1 cellular context compared by ENCODE assay signal in genomic region chr19:39502640-39503417, GRCh38.
TF ChIP-seq lines count a peak whose summit lies in the region.

No MANE protein-coding gene starts in this region.

TF ChIP-seq in HepG2, 621 proteins besides CTCF, POLR2A, EP300 and RAD21 (continued from another document and continues in another):
- TF ChIP-seq ZNF205 (CRISPR knock-in tag; IDR thresholded peaks at IDR 0.05) (peak; percentile 60; the same call in 1 of the 2 replicates), GATAD1 (CRISPR knock-in tag; IDR thresholded peaks at IDR 0.05) (peak; percentile 31; the same call in 1 of the 2 replicates), NFYB (CRISPR knock-in tag; IDR thresholded peaks at IDR 0.05) (peak; percentile 11; the same call in 1 of the 2 replicates), ZNF550 (CRISPR knock-in tag; IDR thresholded peaks at IDR 0.05; ENCODE audit: borderline replicate concordance) (0 out of 2 replicates have a peak, but pooled peaks have one; percentile 30), CBX2 (IDR thresholded peaks at IDR 0.05; ENCODE audit: low read depth, low read length) (no peak), CBX2 (CRISPR knock-in tag; IDR thresholded peaks at IDR 0.05; ENCODE audit: low read depth) (no peak), ZFP90 (CRISPR knock-in tag; IDR thresholded peaks at IDR 0.05; ENCODE audit: borderline replicate concordance) (peak; percentile 87; the same call in 1 of the 2 replicates), NR2F1 (CRISPR knock-in tag; IDR thresholded peaks at IDR 0.05) (no peak), FOXP1 (IDR thresholded peaks at IDR 0.05) (no peak), FOXP1 (CRISPR knock-in tag; IDR thresholded peaks at IDR 0.05) (no peak), ZC3H4 (CRISPR knock-in tag; IDR thresholded peaks at IDR 0.05; ENCODE audit: borderline replicate concordance) (no peak), ZNF850 (CRISPR knock-in tag; conservative IDR thresholded peaks at IDR 0.05) (0 out of 2 replicates have a peak, but pooled peaks have one; percentile 46), NFATC3 (CRISPR knock-in tag; IDR thresholded peaks at IDR 0.05) (0 out of 2 replicates have a peak, but pooled peaks have one; percentile 71), NFIC (IDR thresholded peaks at IDR 0.05; ENCODE audit: low read length) (no peak), SCMH1 (CRISPR knock-in tag; IDR thresholded peaks at IDR 0.05; ENCODE audit: borderline replicate concordance) (no peak), NKX3-1 (CRISPR knock-in tag; IDR thresholded peaks at IDR 0.05) (peak; percentile 99), ZBTB21 (CRISPR knock-in tag; IDR thresholded peaks at IDR 0.05) (no peak), ZBTB43 (CRISPR knock-in tag; conservative IDR thresholded peaks at IDR 0.05) (peak; percentile 98), RFX1 (IDR thresholded peaks at IDR 0.05) (no peak), SOX13 (IDR thresholded peaks at IDR 0.05) (no peak), SOX13 (CRISPR knock-in tag; conservative IDR thresholded peaks at IDR 0.05 in 1 of 2, IDR thresholded peaks at IDR 0.05 in 1 of 2) (no peak), ZFP1 (CRISPR knock-in tag; IDR thresholded peaks at IDR 0.05) (no peak)
- TF ChIP-seq, protein P1, sequence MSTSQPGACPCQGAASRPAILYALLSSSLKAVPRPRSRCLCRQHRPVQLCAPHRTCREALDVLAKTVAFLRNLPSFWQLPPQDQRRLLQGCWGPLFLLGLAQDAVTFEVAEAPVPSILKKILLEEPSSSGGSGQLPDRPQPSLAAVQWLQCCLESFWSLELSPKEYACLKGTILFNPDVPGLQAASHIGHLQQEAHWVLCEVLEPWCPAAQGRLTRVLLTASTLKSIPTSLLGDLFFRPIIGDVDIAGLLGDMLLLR (CRISPR knock-in tag; IDR thresholded peaks at IDR 0.05) = peak; percentile 100
- TF ChIP-seq, protein P2, sequence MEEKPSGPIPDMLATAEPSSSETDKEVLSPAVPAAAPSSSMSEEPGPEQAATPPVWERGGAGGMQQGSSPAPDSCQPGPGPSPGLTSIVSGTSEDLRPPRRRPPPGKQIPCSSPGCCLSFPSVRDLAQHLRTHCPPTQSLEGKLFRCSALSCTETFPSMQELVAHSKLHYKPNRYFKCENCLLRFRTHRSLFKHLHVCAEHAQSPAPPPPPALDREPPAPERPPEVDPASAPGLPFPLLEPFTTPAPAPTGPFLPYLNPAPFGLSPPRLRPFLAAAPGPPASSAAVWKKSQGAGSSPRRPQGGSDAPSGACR (CRISPR knock-in tag; IDR thresholded peaks at IDR 0.05) = no peak
- TF ChIP-seq, protein P3, sequence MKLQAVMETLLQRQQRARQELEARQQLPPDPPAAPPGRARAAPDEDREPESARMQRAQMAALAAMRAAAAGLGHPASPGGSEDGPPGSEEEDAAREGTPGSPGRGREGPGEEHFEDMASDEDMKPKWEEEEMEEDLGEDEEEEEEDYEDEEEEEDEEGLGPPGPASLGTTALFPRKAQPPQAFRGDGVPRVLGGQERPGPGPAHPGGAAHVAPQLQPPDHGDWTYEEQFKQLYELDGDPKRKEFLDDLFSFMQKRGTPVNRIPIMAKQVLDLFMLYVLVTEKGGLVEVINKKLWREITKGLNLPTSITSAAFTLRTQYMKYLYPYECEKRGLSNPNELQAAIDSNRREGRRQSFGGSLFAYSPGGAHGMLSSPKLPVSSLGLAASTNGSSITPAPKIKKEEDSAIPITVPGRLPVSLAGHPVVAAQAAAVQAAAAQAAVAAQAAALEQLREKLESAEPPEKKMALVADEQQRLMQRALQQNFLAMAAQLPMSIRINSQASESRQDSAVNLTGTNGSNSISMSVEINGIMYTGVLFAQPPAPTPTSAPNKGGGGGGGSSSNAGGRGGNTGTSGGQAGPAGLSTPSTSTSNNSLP (IDR thresholded peaks at IDR 0.05; ENCODE audit: low read depth, low read length) = no peak
- TF ChIP-seq, protein P4, sequence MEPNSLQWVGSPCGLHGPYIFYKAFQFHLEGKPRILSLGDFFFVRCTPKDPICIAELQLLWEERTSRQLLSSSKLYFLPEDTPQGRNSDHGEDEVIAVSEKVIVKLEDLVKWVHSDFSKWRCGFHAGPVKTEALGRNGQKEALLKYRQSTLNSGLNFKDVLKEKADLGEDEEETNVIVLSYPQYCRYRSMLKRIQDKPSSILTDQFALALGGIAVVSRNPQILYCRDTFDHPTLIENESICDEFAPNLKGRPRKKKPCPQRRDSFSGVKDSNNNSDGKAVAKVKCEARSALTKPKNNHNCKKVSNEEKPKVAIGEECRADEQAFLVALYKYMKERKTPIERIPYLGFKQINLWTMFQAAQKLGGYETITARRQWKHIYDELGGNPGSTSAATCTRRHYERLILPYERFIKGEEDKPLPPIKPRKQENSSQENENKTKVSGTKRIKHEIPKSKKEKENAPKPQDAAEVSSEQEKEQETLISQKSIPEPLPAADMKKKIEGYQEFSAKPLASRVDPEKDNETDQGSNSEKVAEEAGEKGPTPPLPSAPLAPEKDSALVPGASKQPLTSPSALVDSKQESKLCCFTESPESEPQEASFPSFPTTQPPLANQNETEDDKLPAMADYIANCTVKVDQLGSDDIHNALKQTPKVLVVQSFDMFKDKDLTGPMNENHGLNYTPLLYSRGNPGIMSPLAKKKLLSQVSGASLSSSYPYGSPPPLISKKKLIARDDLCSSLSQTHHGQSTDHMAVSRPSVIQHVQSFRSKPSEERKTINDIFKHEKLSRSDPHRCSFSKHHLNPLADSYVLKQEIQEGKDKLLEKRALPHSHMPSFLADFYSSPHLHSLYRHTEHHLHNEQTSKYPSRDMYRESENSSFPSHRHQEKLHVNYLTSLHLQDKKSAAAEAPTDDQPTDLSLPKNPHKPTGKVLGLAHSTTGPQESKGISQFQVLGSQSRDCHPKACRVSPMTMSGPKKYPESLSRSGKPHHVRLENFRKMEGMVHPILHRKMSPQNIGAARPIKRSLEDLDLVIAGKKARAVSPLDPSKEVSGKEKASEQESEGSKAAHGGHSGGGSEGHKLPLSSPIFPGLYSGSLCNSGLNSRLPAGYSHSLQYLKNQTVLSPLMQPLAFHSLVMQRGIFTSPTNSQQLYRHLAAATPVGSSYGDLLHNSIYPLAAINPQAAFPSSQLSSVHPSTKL (CRISPR knock-in tag; IDR thresholded peaks at IDR 0.05) = peak; percentile 36
- TF ChIP-seq, protein P5, sequence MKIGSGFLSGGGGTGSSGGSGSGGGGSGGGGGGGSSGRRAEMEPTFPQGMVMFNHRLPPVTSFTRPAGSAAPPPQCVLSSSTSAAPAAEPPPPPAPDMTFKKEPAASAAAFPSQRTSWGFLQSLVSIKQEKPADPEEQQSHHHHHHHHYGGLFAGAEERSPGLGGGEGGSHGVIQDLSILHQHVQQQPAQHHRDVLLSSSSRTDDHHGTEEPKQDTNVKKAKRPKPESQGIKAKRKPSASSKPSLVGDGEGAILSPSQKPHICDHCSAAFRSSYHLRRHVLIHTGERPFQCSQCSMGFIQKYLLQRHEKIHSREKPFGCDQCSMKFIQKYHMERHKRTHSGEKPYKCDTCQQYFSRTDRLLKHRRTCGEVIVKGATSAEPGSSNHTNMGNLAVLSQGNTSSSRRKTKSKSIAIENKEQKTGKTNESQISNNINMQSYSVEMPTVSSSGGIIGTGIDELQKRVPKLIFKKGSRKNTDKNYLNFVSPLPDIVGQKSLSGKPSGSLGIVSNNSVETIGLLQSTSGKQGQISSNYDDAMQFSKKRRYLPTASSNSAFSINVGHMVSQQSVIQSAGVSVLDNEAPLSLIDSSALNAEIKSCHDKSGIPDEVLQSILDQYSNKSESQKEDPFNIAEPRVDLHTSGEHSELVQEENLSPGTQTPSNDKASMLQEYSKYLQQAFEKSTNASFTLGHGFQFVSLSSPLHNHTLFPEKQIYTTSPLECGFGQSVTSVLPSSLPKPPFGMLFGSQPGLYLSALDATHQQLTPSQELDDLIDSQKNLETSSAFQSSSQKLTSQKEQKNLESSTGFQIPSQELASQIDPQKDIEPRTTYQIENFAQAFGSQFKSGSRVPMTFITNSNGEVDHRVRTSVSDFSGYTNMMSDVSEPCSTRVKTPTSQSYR (CRISPR knock-in tag; IDR thresholded peaks at IDR 0.05; ENCODE audit: borderline replicate concordance) = peak; percentile 67
- TF ChIP-seq, protein P6, sequence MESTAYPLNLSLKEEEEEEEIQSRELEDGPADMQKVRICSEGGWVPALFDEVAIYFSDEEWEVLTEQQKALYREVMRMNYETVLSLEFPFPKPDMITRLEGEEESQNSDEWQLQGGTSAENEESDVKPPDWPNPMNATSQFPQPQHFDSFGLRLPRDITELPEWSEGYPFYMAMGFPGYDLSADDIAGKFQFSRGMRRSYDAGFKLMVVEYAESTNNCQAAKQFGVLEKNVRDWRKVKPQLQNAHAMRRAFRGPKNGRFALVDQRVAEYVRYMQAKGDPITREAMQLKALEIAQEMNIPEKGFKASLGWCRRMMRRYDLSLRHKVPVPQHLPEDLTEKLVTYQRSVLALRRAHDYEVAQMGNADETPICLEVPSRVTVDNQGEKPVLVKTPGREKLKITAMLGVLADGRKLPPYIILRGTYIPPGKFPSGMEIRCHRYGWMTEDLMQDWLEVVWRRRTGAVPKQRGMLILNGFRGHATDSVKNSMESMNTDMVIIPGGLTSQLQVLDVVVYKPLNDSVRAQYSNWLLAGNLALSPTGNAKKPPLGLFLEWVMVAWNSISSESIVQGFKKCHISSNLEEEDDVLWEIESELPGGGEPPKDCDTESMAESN (CRISPR knock-in tag; conservative IDR thresholded peaks at IDR 0.05) = peak; percentile 84
- TF ChIP-seq, protein P7, sequence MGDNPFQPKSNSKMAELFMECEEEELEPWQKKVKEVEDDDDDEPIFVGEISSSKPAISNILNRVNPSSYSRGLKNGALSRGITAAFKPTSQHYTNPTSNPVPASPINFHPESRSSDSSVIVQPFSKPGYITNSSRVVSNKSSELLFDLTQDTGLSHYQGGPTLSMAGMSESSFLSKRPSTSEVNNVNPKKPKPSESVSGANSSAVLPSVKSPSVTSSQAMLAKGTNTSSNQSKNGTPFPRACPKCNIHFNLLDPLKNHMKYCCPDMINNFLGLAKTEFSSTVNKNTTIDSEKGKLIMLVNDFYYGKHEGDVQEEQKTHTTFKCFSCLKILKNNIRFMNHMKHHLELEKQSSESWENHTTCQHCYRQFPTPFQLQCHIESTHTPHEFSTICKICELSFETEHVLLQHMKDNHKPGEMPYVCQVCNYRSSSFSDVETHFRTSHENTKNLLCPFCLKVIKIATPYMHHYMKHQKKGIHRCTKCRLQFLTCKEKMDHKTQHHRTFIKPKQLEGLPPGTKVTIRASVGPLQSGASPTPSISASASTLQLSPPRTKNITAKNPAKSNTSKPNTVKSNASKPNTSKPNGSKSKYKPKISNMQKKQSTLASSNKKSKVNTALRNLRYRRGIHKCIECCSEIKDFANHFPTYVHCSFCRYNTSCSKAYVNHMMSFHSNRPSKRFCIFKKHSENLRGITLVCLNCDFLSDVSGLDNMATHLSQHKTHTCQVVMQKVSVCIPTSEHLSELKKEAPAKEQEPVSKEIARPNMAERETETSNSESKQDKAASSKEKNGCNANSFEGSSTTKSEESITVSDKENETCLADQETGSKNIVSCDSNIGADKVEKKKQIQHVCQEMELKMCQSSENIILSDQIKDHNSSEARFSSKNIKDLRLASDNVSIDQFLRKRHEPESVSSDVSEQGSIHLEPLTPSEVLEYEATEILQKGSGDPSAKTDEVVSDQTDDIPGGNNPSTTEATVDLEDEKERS (CRISPR knock-in tag; IDR thresholded peaks at IDR 0.05) = no peak
- TF ChIP-seq, protein P8, sequence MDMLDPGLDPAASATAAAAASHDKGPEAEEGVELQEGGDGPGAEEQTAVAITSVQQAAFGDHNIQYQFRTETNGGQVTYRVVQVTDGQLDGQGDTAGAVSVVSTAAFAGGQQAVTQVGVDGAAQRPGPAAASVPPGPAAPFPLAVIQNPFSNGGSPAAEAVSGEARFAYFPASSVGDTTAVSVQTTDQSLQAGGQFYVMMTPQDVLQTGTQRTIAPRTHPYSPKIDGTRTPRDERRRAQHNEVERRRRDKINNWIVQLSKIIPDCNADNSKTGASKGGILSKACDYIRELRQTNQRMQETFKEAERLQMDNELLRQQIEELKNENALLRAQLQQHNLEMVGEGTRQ (IDR thresholded peaks at IDR 0.05; ENCODE audit: low read depth, low read length) = no peak
- TF ChIP-seq, protein P8 (CRISPR knock-in tag; IDR thresholded peaks at IDR 0.05; ENCODE audit: borderline replicate concordance) = no peak
- TF ChIP-seq, protein P9, sequence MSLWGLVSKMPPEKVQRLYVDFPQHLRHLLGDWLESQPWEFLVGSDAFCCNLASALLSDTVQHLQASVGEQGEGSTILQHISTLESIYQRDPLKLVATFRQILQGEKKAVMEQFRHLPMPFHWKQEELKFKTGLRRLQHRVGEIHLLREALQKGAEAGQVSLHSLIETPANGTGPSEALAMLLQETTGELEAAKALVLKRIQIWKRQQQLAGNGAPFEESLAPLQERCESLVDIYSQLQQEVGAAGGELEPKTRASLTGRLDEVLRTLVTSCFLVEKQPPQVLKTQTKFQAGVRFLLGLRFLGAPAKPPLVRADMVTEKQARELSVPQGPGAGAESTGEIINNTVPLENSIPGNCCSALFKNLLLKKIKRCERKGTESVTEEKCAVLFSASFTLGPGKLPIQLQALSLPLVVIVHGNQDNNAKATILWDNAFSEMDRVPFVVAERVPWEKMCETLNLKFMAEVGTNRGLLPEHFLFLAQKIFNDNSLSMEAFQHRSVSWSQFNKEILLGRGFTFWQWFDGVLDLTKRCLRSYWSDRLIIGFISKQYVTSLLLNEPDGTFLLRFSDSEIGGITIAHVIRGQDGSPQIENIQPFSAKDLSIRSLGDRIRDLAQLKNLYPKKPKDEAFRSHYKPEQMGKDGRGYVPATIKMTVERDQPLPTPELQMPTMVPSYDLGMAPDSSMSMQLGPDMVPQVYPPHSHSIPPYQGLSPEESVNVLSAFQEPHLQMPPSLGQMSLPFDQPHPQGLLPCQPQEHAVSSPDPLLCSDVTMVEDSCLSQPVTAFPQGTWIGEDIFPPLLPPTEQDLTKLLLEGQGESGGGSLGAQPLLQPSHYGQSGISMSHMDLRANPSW (CRISPR knock-in tag; IDR thresholded peaks at IDR 0.05; ENCODE audit: borderline replicate concordance) = no peak
